In genomic region chr4:108030332-108030731, GRCh38 we compare ENCODE assay signal across 8 cellular contexts. TPM values are rescaled to one million over a fixed set of nuclear protein-coding genes. Genes with fewer than 3 reads are reported as not detected.
DNase-seq lines count a peak whose midpoint lies in the region; ATAC-seq, FAIRE-seq and TF ChIP-seq lines count a peak whose summit lies in the region.

No MANE protein-coding gene starts in this region.

- no peak overlapping the region for H3K4me3 ChIP-seq in A673 (ENCODE audit: low read depth, low read length, poor library complexity, severe bottlenecking)
- no peak overlapping the region for H3K4me3 ChIP-seq in epithelial cell of proximal tubule (ENCODE audit: low read depth, low read length)
- H3K4me3 ChIP-seq in pancreas = no peak overlapping the region

- DNase-seq in A673 (ENCODE audit: low spot score) (peak; percentile 50), NCI-H460 (ENCODE audit: extremely low read depth, low read depth) (peak; percentile 24), epithelial cell of proximal tubule (ENCODE audit: low read depth) (no peak), pancreas (peak in 1 of 6 donors; percentile 14), H54 (ENCODE audit: insufficient read length, low spot score) (no peak)
- DNase-seq in activated CD8-positive, alpha-beta T cell treated with anti-CD3 and anti-CD28 coated beads, Interleukin-2, amount 10 ng/mL, durations not matched to agents 7 days and 5 days = peak; percentile 85

- peak; percentile 60 for TF ChIP-seq CTCF in A673 (conservative IDR thresholded peaks at IDR 0.05; ENCODE audit: low read depth, low read length)
- TF ChIP-seq CTCF in epithelial cell of proximal tubule (conservative IDR thresholded peaks at IDR 0.05; ENCODE audit: low read depth, low read length) = peak; percentile 79
- no peak for TF ChIP-seq CTCF in pancreas (IDR thresholded peaks at IDR 0.05)

- peaks cover 70% of the 10 kb centered on the region for H3K4me1 Mint-ChIP-seq in activated CD8-positive, alpha-beta T cell treated with anti-CD3 and anti-CD28 coated beads, Interleukin-2, amount 10 ng/mL, durations not matched to agents 7 days and 5 days (ENCODE audit: low read depth)

- WGBS in pancreas, 2 donors = 88 to 92% methylated on average over 2 of the region's 2 CpGs

- FAIRE-seq in pancreas (lab: Jason Lieb, UNC) = no peak
- FAIRE-seq in H54 (lab: Jason Lieb, UNC) = no peak

- H3K4me3 Mint-ChIP-seq in activated CD8-positive, alpha-beta T cell treated with anti-CD3 and anti-CD28 coated beads, Interleukin-2, amount 10 ng/mL, durations not matched to agents 7 days and 5 days = peak overlapping the region; percentile 48

- H3K27ac ChIP-seq in A673 (ENCODE audit: low read depth, low read length, poor library complexity, severe bottlenecking) (no peak overlapping the region), pancreas (no peak overlapping the region)

- no peaks in the 10 kb centered on the region for H3K9me3 ChIP-seq in A673 (ENCODE audit: low read depth, low read length, poor library complexity, severe bottlenecking)
- H3K9me3 ChIP-seq in pancreas = no peaks in the 10 kb centered on the region

- no peaks in the 10 kb centered on the region for H3K27me3 Mint-ChIP-seq in activated CD8-positive, alpha-beta T cell treated with anti-CD3 and anti-CD28 coated beads, Interleukin-2, amount 10 ng/mL, durations not matched to agents 7 days and 5 days (ENCODE audit: low read depth)

- H3K36me3 ChIP-seq in A673 (ENCODE audit: insufficient read depth, low read length, poor library complexity, severe bottlenecking) (peaks cover 32% of the 10 kb centered on the region), pancreas (peaks cover 0 to 38% (median 2%) of the 10 kb centered on the region in 3 donors)

- no peaks in the 10 kb centered on the region for H3K9me3 Mint-ChIP-seq in activated CD8-positive, alpha-beta T cell treated with anti-CD3 and anti-CD28 coated beads, Interleukin-2, amount 10 ng/mL, durations not matched to agents 7 days and 5 days (ENCODE audit: insufficient read depth)

- H3K27me3 ChIP-seq in A673 (replicated peaks; ENCODE audit: insufficient read depth, low read depth, low read length, poor library complexity) (no peaks in the 10 kb centered on the region), pancreas (no peaks in the 10 kb centered on the region)

- BruUV-seq in A673 (replicated peaks; lab: Mats Ljungman, UMichigan) = no TSS peak

- H3K4me1 ChIP-seq in A673 (ENCODE audit: insufficient read depth, low read length, poor library complexity, severe bottlenecking) (no peaks in the 10 kb centered on the region), pancreas (no peaks in the 10 kb centered on the region)

- H3K36me3 Mint-ChIP-seq in activated CD8-positive, alpha-beta T cell treated with anti-CD3 and anti-CD28 coated beads, Interleukin-2, amount 10 ng/mL, durations not matched to agents 7 days and 5 days (ENCODE audit: low read depth) = peaks cover 56% of the 10 kb centered on the region

- H3K27ac Mint-ChIP-seq in activated CD8-positive, alpha-beta T cell treated with anti-CD3 and anti-CD28 coated beads, Interleukin-2, amount 10 ng/mL, durations not matched to agents 7 days and 5 days = peak overlapping the region; percentile 79

- intact Hi-C loops in A673 (cut with micrococcal nuclease; ENCODE audit: unreplicated experiment) = no loop called here
- intact Hi-C loops in pancreas (cut with DNase I) = loop anchor here in 1 of 3 donors (10.0 kb wide), 1 partner anchor 544 kb away; no protein-coding TSS in a partner anchor

- peak; percentile 96 for ATAC-seq in GM18505 (IDR thresholded peaks at IDR 0.05; ENCODE audit: unreplicated experiment)
- ATAC-seq in HG02938 (IDR thresholded peaks at IDR 0.05; ENCODE audit: unreplicated experiment) = peak; percentile 98
- peak; percentile 87 for ATAC-seq in activated CD8-positive, alpha-beta T cell treated with anti-CD3 and anti-CD28 coated beads, Interleukin-2, amount 10 ng/mL, durations not matched to agents 7 days and 5 days
- peak in 3 of 4 donors; percentile 69 to 80 (median 79) for ATAC-seq in pancreas

- CTCF ChIA-PET in A673 (lab: Charles Lee) = interaction anchor here (0.8 to 1.1 kb wide), 2 partner anchors 542 to 543 kb away, joined by 3 to 10 read pairs; no protein-coding TSS in a partner anchor
- CTCF ChIA-PET in activated CD8-positive, alpha-beta T cell treated with anti-CD3 and anti-CD28 coated beads, Interleukin-2, amount 10 ng/mL, durations not matched to agents 7 days and 5 days (lab: Charles Lee) = interaction anchor here (0.5 to 5.4 kb wide), 63 partner anchors 8 to 619 kb away, joined by 3 to 72 read pairs (median 5); partner anchors contain the start of gene LEF1

- POLR2A ChIA-PET in A673 (lab: Charles Lee; ENCODE audit: low non-redundant PET) = no interaction called here
- POLR2A ChIA-PET in activated CD8-positive, alpha-beta T cell treated with anti-CD3 and anti-CD28 coated beads, Interleukin-2, amount 10 ng/mL, durations not matched to agents 7 days and 5 days (lab: Charles Lee) = interaction anchor here (0.8 to 1.4 kb wide), 6 partner anchors 11 to 262 kb away, joined by 3 to 4 read pairs (median 3); no protein-coding TSS in a partner anchor

- TF ChIP-seq POLR2A in GM18505 (IDR thresholded peaks at IDR 0.05; ENCODE audit: borderline replicate concordance, extremely low read depth, insufficient read depth, insufficient read length) (no peak), H54 (IDR thresholded peaks at IDR 0.05; ENCODE audit: low read depth, low read length) (no peak)

RNA-seq across cellular contexts. Expression of gene HADH, which starts 40.6 kb away (rescaled TPM):
- total RNA-seq in A673 (2021) (69.5 and 70.6 TPM in 2 replicates), epithelial cell of proximal tubule (22.4 and 27.4 TPM in 2 replicates), pancreas (10 to 100 TPM; 14.2 to 29.5 (median 25.1) TPM)
- total RNA-seq in NCI-H460 (2014; rRNA removed; shearing (Covaris generic)) = 11.3 and 11.7 TPM in 2 replicates
- polyA plus RNA-seq in NCI-H460 (2014; cell fraction: nucleus; rRNA removed) = 33.3 and 36.3 TPM in 2 replicates
- total RNA-seq in activated CD8-positive, alpha-beta T cell treated with anti-CD3 and anti-CD28 coated beads, Interleukin-2, amount 10 ng/mL, durations not matched to agents 7 days and 5 days = 10 to 100 TPM; 52.8 to 53.7 TPM
- 100 to 1,000 TPM in 1 of 2 donors, 10 to 100 TPM in 1; 26.1 to 112 TPM for polyA plus RNA-seq in pancreas

Comparison
In these comparisons a context has a peak if more than half of its experiments do, and no peak if none do; other contexts are left out.
1. DNase-seq: peak in A673 (single experiment), NCI-H460 (single experiment) and activated CD8-positive, alpha-beta T cell treated with anti-CD3 and anti-CD28 coated beads, Interleukin-2, amount 10 ng/mL, durations not matched to agents 7 days and 5 days (single experiment); none in epithelial cell of proximal tubule (single experiment) and H54 (single experiment).
2. CTCF ChIP-seq: peak in A673 (single experiment) and epithelial cell of proximal tubule (single experiment); none in pancreas (0 of 4).
3. Peak in every context shown above with its lines, with median percentiles within 50 percentile points of each other: ATAC-seq.